Comparison of ENCODE assay signal across 8 cellular contexts in the genomic region with DNA sequence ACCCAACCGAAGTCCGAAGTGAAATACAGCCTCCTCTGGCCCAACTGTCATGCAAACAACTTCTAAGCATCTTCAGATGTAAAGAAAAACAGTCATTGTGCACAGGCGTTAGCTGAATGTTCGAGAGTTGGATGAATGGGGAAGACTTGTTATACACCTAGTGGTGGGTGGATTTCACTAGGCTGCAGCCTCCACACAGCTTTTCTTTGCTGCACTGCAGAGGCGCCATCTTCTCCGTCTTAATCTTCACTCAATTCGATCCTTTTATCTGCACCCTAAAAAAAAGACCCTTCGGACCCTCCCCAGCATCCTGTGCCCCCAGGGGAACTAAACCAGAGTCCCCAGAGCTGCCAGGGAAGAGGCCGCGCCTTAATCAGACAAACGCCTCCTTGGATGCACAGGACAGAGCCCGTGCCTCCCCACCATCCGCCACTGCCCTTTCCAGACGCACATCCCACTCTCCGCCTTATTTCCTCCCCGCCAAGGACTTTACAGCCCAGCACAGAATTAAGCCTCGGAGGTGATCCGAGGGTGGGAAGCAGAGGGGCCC. TPM values are rescaled to one million over a fixed set of nuclear protein-coding genes. Genes with fewer than 3 reads are reported as not detected.
DNase-seq lines count a peak whose midpoint lies in the region; ATAC-seq and TF ChIP-seq lines count a peak whose summit lies in the region.

No MANE protein-coding gene starts in this region.

- peaks cover 1% of the 10 kb centered on the region for H3K27me3 Mint-ChIP-seq in activated CD4-positive, alpha-beta T cell treated with anti-CD3 and anti-CD28 coated beads, Interleukin-2, amount 10 ng/mL, durations not matched to agents 7 days and 5 days
- peaks cover 7% of the 10 kb centered on the region for H3K27me3 Mint-ChIP-seq in endodermal cell (ENCODE audit: insufficient read depth)

- POLR2A ChIA-PET in activated CD4-positive, alpha-beta T cell treated with anti-CD3 and anti-CD28 coated beads, Interleukin-2, amount 10 ng/mL, durations not matched to agents 7 days and 5 days (lab: Charles Lee), result interaction anchor here (0.5 to 0.8 kb wide), 3 partner anchors 29 to 268 kb away, joined by 3 to 4 read pairs (median 4); no protein-coding TSS in a partner anchor

- H3K27ac Mint-ChIP-seq in activated CD4-positive, alpha-beta T cell treated with anti-CD3 and anti-CD28 coated beads, Interleukin-2, amount 10 ng/mL, durations not matched to agents 7 days and 5 days, result peak overlapping the region; percentile 91
- H3K27ac Mint-ChIP-seq in endodermal cell, result peak overlapping the region; percentile 96

- H3K4me1 Mint-ChIP-seq in activated CD4-positive, alpha-beta T cell treated with anti-CD3 and anti-CD28 coated beads, Interleukin-2, amount 10 ng/mL, durations not matched to agents 7 days and 5 days, result peaks cover 26% of the 10 kb centered on the region
- peaks cover 40% of the 10 kb centered on the region for H3K4me1 Mint-ChIP-seq in endodermal cell

- peak overlapping the region in 1 of 2 experiments; percentile 100 for H3K14ac ChIP-seq in mesenchymal stem cell (ENCODE audit: low read length in 2 of 2)

- peak overlapping the region; percentile 17 to 98 for H3K18ac ChIP-seq in mesenchymal stem cell (ENCODE audit: low read depth in 1 of 2, low read length in 2 of 2)

- H2BK12ac ChIP-seq in mesenchymal stem cell (ENCODE audit: low read length in 2 of 2), result no peak overlapping the region

- H3K27ac ChIP-seq in endodermal cell (ENCODE audit: low read depth, low read length) (peak overlapping the region; percentile 87), mesenchymal stem cell (ENCODE audit: low read length, poor library complexity, severe bottlenecking) (peak overlapping the region; percentile 89)

- H3K27me3 ChIP-seq in endodermal cell (ENCODE audit: control insufficient read depth, insufficient read depth, low read length, poor library complexity, severe bottlenecking), result peaks cover 6% of the 10 kb centered on the region
- H3K27me3 ChIP-seq in mesenchymal stem cell (ENCODE audit: control insufficient read depth in 1 of 2, insufficient read depth in 1 of 2, low read length in 2 of 2), result no peaks in the 10 kb centered on the region

- H2BK120ac ChIP-seq in mesenchymal stem cell (ENCODE audit: low read depth, low read length), result peak overlapping the region; percentile 44

- H4K8ac ChIP-seq in mesenchymal stem cell (ENCODE audit: low read length), result peak overlapping the region; percentile 66

- H2AFZ ChIP-seq in mesenchymal stem cell (ENCODE audit: low read depth, low read length), result peak overlapping the region; percentile 74

- peak overlapping the region; percentile 96 for H2BK5ac ChIP-seq in mesenchymal stem cell (ENCODE audit: low read depth, low read length, poor library complexity, severe bottlenecking)

- no peaks in the 10 kb centered on the region for H3K9me3 Mint-ChIP-seq in activated CD4-positive, alpha-beta T cell treated with anti-CD3 and anti-CD28 coated beads, Interleukin-2, amount 10 ng/mL, durations not matched to agents 7 days and 5 days
- H3K9me3 Mint-ChIP-seq in endodermal cell, result no peaks in the 10 kb centered on the region

- H3K36me3 ChIP-seq in endodermal cell (ENCODE audit: control insufficient read depth, insufficient read depth, low read length), result no peaks in the 10 kb centered on the region
- H3K36me3 ChIP-seq in mesenchymal stem cell (ENCODE audit: control insufficient read depth in 1 of 2, insufficient read depth in 2 of 2, low read depth in 1 of 2, low read length in 2 of 2), result peaks cover 0 to 4% of the 10 kb centered on the region in 2 experiments

- peak overlapping the region; percentile 17 for H2BK15ac ChIP-seq in mesenchymal stem cell (ENCODE audit: low read depth, poor library complexity, severe bottlenecking)

- 0% methylated on average over 5 to 18 of the region's 18 CpGs for WGBS in endodermal cell (ENCODE audit: insufficient coverage in 1 of 2, insufficient read length in 1 of 2), 2 experiments
- 0% methylated on average over 16 of the region's 18 CpGs for WGBS in mesenchymal stem cell

- H3K4me3 ChIP-seq in endodermal cell (ENCODE audit: low read length) (peak overlapping the region; percentile 94), mesenchymal stem cell (ENCODE audit: insufficient read depth in 1 of 2, low read depth in 1 of 2, low read length in 2 of 2) (peak overlapping the region; percentile 93 to 100)

- ATAC-seq in HG03097 (IDR thresholded peaks at IDR 0.05; ENCODE audit: low FRiP score, unreplicated experiment), result peak; percentile 58

- no peaks in the 10 kb centered on the region for H3K79me1 ChIP-seq in mesenchymal stem cell (replicated peaks; ENCODE audit: low read length, poor library complexity, severe bottlenecking)

- peak overlapping the region; percentile 83 for H3K9ac ChIP-seq in endodermal cell (ENCODE audit: extremely low read depth, low read length, poor library complexity, severe bottlenecking)
- peak overlapping the region; percentile 84 for H3K9ac ChIP-seq in mesenchymal stem cell (ENCODE audit: low read length)

- H3K36me3 Mint-ChIP-seq in activated CD4-positive, alpha-beta T cell treated with anti-CD3 and anti-CD28 coated beads, Interleukin-2, amount 10 ng/mL, durations not matched to agents 7 days and 5 days (ENCODE audit: low read depth), result peaks cover 2% of the 10 kb centered on the region
- H3K36me3 Mint-ChIP-seq in endodermal cell (ENCODE audit: low read depth), result peaks cover 3% of the 10 kb centered on the region

- CTCF ChIA-PET in activated CD4-positive, alpha-beta T cell treated with anti-CD3 and anti-CD28 coated beads, Interleukin-2, amount 10 ng/mL, durations not matched to agents 7 days and 5 days (lab: Charles Lee), result interaction anchor here (0.6 to 3.1 kb wide), 5 partner anchors 22 to 273 kb away, joined by 3 to 17 read pairs (median 3); no protein-coding TSS in a partner anchor

- peak; percentile 24 for DNase-seq in activated gamma-delta T cell treated with Interleukin-2 at 50 U/mL for 16 hours
- DNase-seq in activated gamma-delta T cell (lab: John Stamatoyannopoulos, UW), result no peak
- peak; percentile 37 for DNase-seq in NCI-H2196 treated with DMSO at 0.1 percent for 48 hours (lab: John Stamatoyannopoulos, UW; ENCODE audit: unreplicated experiment)
- peak; percentile 62 for DNase-seq in activated CD4-positive, alpha-beta T cell treated with anti-CD3 and anti-CD28 coated beads, Interleukin-2, amount 10 ng/mL, durations not matched to agents 7 days and 5 days
- DNase-seq in endodermal cell, result peak; percentile 78
- DNase-seq in mesenchymal stem cell, result peak; percentile 84
- DNase-seq in stimulated activated CD8-positive, alpha-beta memory T cell treated with anti-CD3 and anti-CD28 coated beads, Interleukin-15, amount 100 ng/mL, for 1 hour (ENCODE audit: low read depth), result peak; percentile 5

- no peak overlapping the region for H2AK5ac ChIP-seq in mesenchymal stem cell (ENCODE audit: low read length, severe bottlenecking)

- H3K9me3 ChIP-seq in endodermal cell (ENCODE audit: control insufficient read depth, low read length) (no peaks in the 10 kb centered on the region), mesenchymal stem cell (ENCODE audit: control insufficient read depth, low read length) (no peaks in the 10 kb centered on the region)

- peak; percentile 68 for TF ChIP-seq CTCF in endodermal cell (conservative IDR thresholded peaks at IDR 0.05)

- peak overlapping the region; percentile 88 for H3K4me3 Mint-ChIP-seq in activated CD4-positive, alpha-beta T cell treated with anti-CD3 and anti-CD28 coated beads, Interleukin-2, amount 10 ng/mL, durations not matched to agents 7 days and 5 days
- peak overlapping the region; percentile 97 for H3K4me3 Mint-ChIP-seq in endodermal cell

- H3K23ac ChIP-seq in mesenchymal stem cell (ENCODE audit: low read length in 2 of 2), result peak overlapping the region in 1 of 2 experiments; percentile 96

- peak overlapping the region; percentile 98 for H3K4me2 ChIP-seq in mesenchymal stem cell (ENCODE audit: low read length, poor library complexity, severe bottlenecking)

- peak overlapping the region; percentile 61 to 94 for H3K4ac ChIP-seq in mesenchymal stem cell (ENCODE audit: low read depth in 1 of 2, low read length in 2 of 2)

- H3K4me1 ChIP-seq in endodermal cell (ENCODE audit: control insufficient read depth, insufficient read depth, low read length) (no peaks in the 10 kb centered on the region), mesenchymal stem cell (ENCODE audit: control insufficient read depth, insufficient read depth, low read depth, low read length) (peaks cover 4% of the 10 kb centered on the region)

- H4K91ac ChIP-seq in mesenchymal stem cell (ENCODE audit: low read length), result peak overlapping the region; percentile 25

RNA-seq across cellular contexts. Expression of gene APP, which starts 1.4 kb away (rescaled TPM):
- 10 to 100 TPM; 31.0 to 31.4 TPM for total RNA-seq in activated CD4-positive, alpha-beta T cell treated with anti-CD3 and anti-CD28 coated beads, Interleukin-2, amount 10 ng/mL, durations not matched to agents 7 days and 5 days
- total RNA-seq in endodermal cell, result 100 to 1,000 TPM; 460 to 557 TPM
- polyA plus RNA-seq in endodermal cell (2013, experiment 1 of 2), result 396 TPM
- 358 TPM for polyA plus RNA-seq in endodermal cell (2013, experiment 2 of 2)
- polyA plus RNA-seq in mesenchymal stem cell (2013, experiment 1 of 2), result 698 TPM
- 694 TPM for polyA plus RNA-seq in mesenchymal stem cell (2013, experiment 2 of 2)

Comparison
In these comparisons a context has a peak if more than half of its experiments do, and no peak if none do; other contexts are left out.
1. RNA of gene APP, which starts 1.4 kb away (total RNA-seq): 460 to 557 TPM in endodermal cell; 31.0 to 31.4 TPM in activated CD4-positive, alpha-beta T cell treated with anti-CD3 and anti-CD28 coated beads, Interleukin-2, amount 10 ng/mL, durations not matched to agents 7 days and 5 days; every median in the first group is over 10 times any median in the second.